Comparison of ENCODE assay signal across 1 cellular context in the genomic region with DNA sequence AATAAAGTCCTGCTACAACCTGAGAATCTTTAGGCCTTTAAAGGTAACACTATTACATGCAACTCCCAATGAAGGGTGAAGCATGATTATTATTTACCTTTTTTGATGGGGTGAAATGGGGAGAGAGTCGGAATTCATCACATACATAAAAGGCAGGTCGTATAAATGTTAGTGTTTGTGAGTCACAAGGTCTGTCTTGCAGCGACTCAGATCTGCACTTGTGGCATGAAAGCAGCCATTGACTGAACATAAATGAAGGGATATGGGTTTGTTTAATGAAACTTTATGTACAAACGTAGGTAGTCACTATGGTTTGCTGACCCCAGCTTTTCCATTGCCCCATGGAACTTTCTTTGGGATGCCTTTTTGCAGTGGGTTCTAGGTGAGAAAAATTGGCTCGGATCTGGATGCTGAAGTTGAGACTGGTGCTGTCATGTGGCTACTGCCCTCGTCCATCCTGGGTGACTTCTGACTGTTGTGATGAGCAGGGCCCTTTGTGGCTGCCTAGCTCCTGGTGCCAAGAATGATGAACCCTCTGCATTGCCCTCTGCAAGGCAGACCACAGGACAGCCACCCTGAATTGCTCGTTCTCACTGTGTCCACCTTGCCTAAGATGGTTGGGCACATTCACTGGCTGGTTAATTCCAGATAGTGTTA.
TF ChIP-seq lines count a peak whose summit lies in the region.

No MANE protein-coding gene starts in this region.

TF ChIP-seq in K562, 482 proteins besides CTCF, POLR2A, EP300 and RAD21 (continued from another document):
- peak; percentile 40 for TF ChIP-seq ATF1 (CRISPR knock-in tag; IDR thresholded peaks at IDR 0.05)
- no peak for TF ChIP-seq ATF1 (tag; IDR thresholded peaks at IDR 0.05)
- TF ChIP-seq CBFB (CRISPR knock-in tag; IDR thresholded peaks at IDR 0.05) = no peak
- TF ChIP-seq EGR1 (conservative IDR thresholded peaks at IDR 0.05) = 0 out of 2 replicates have a peak, but pooled peaks have one; percentile 2
- peak; percentile 13; the same call in 1 of the 2 replicates for TF ChIP-seq PRMT5 (CRISPR knock-in tag; IDR thresholded peaks at IDR 0.05)
- 0 out of 2 replicates have a peak, but pooled peaks have one; percentile 25 for TF ChIP-seq ZBTB7A (IDR thresholded peaks at IDR 0.05; ENCODE audit: borderline replicate concordance, control insufficient read depth, low read depth, low read length)
- no peak for TF ChIP-seq CCNT2 (IDR thresholded peaks at IDR 0.05; ENCODE audit: borderline replicate concordance, extremely low read depth, insufficient read length, low read depth, low read length)
- peak; percentile 7; the same call in 1 of the 2 replicates for TF ChIP-seq PHF21A (IDR thresholded peaks at IDR 0.05; ENCODE audit: borderline replicate concordance, low read depth)
- TF ChIP-seq DMBX1 (CRISPR knock-in tag; IDR thresholded peaks at IDR 0.05; ENCODE audit: borderline replicate concordance) = no peak
- TF ChIP-seq, protein P1, sequence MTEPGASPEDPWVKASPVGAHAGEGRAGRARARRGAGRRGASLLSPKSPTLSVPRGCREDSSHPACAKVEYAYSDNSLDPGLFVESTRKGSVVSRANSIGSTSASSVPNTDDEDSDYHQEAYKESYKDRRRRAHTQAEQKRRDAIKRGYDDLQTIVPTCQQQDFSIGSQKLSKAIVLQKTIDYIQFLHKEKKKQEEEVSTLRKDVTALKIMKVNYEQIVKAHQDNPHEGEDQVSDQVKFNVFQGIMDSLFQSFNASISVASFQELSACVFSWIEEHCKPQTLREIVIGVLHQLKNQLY (CRISPR knock-in tag; conservative IDR thresholded peaks at IDR 0.05) = peak in 1 of 2 experiments; percentile 91; a peak in 2 of 4 replicates
- TF ChIP-seq ZNF79 (CRISPR knock-in tag; IDR thresholded peaks at IDR 0.05; ENCODE audit: low read depth) = no peak
- peak; percentile 28 for TF ChIP-seq TBP (optimal IDR thresholded peaks at IDR 0.05; ENCODE audit: low read depth, low read length)
- no peak for TF ChIP-seq SRSF9 (IDR thresholded peaks at IDR 0.05; ENCODE audit: borderline replicate concordance, low read depth, low read length)
- TF ChIP-seq, protein P2, sequence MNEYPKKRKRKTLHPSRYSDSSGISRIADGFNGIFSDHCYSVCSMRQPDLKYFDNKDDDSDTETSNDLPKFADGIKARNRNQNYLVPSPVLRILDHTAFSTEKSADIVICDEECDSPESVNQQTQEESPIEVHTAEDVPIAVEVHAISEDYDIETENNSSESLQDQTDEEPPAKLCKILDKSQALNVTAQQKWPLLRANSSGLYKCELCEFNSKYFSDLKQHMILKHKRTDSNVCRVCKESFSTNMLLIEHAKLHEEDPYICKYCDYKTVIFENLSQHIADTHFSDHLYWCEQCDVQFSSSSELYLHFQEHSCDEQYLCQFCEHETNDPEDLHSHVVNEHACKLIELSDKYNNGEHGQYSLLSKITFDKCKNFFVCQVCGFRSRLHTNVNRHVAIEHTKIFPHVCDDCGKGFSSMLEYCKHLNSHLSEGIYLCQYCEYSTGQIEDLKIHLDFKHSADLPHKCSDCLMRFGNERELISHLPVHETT (CRISPR knock-in tag; conservative IDR thresholded peaks at IDR 0.05 in 1 of 2, IDR thresholded peaks at IDR 0.05 in 1 of 2) = peak in 1 of 2 experiments; percentile 96; a peak in 2 of 4 replicates
